In the genomic region with DNA sequence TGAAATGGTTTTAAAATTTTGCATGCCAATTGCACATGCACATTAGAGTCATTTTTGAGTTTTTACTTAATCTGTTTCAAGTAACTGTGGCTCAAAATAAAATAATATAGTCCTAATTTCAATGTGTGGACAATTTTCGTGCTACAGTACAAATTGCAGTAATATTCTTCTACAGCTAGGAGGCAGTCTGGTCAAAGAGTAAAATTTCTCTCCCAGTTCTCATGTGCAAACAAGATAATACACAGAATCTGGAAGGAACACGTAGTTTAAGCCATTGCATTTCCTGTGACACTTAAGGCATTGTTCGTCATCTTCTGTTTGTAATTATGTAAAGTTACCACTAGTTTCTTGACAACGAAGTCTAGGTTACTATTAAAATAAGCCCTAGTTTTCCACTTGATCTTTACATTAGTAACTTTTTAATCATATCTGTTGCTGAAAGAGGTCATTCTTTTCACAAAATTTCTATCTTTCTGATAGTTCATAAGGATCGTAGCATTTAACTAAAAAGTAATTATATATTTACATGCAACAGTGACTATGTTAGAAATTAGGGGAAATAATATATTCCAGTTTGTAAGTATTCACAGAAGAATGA, we compare ENCODE assay signal across 10 cellular contexts. TPM values are rescaled to one million over a fixed set of nuclear protein-coding genes. Genes with fewer than 3 reads are reported as not detected.
DNase-seq lines count a peak whose midpoint lies in the region; ATAC-seq and TF ChIP-seq lines count a peak whose summit lies in the region.
"Had no signal": no experiment of that assay in that cellular context is flagged by ENCODE, and none has a peak within 500 bp of the region (broad histone marks: within the 10 kb centered on the region; RNA-seq: fewer than 3 reads in every experiment).

No MANE protein-coding gene starts in this region.

- no peak overlapping the region for H2BK5ac ChIP-seq in neuronal stem cell (ENCODE audit: low read length)

- H3K4me2 ChIP-seq in Karpas-422 (ENCODE audit: low read depth, low read length, poor library complexity, severe bottlenecking) = no peak overlapping the region
- no peak overlapping the region for H3K4me2 ChIP-seq in neuronal stem cell (ENCODE audit: insufficient read depth, low read length, poor library complexity, severe bottlenecking)

- ATAC-seq in GM18519 (IDR thresholded peaks at IDR 0.05; ENCODE audit: low FRiP score, unreplicated experiment) = peak; percentile 54
- no peak for ATAC-seq in RWPE2 (ENCODE audit: low read depth)

- WGBS in neuronal stem cell (ENCODE audit: extremely low coverage in 2 of 2, insufficient read length in 2 of 2, insufficient replicate concordance in 1 of 2), 2 donors = no CpG with 5 or more reads among the region's 5 CpGs

- H3K4me3 ChIP-seq in BE2C (ENCODE audit: low read depth, low read length) = no peak overlapping the region
- no peak overlapping the region for H3K4me3 ChIP-seq in Karpas-422 (ENCODE audit: low read length)
- H3K4me3 ChIP-seq in RWPE2 (ENCODE audit: severe bottlenecking) = no peak overlapping the region
- H3K4me3 ChIP-seq in epithelial cell of proximal tubule (ENCODE audit: low read depth, low read length) = no peak overlapping the region
- no peak overlapping the region for H3K4me3 ChIP-seq in neuronal stem cell (ENCODE audit: low read length in 2 of 2)

- H4K20me1 ChIP-seq in Karpas-422 (ENCODE audit: insufficient read depth, low read depth, low read length) = no peaks in the 10 kb centered on the region

- H3K9ac ChIP-seq in Karpas-422 (ENCODE audit: low read length) = no peak overlapping the region
- no peak overlapping the region for H3K9ac ChIP-seq in neuronal stem cell (ENCODE audit: low read depth, low read length, poor library complexity)

- H2BK12ac ChIP-seq in neuronal stem cell (ENCODE audit: low read length) = no peak overlapping the region

- H3K18ac ChIP-seq in neuronal stem cell (ENCODE audit: low read length) = no peak overlapping the region

- peaks cover 6% of the 10 kb centered on the region; the same call in 1 of the 2 replicates for H3K79me2 ChIP-seq in Karpas-422 (ENCODE audit: low read length)

- no peak overlapping the region for H3K14ac ChIP-seq in neuronal stem cell (ENCODE audit: low read length)

- no peak overlapping the region for H2BK120ac ChIP-seq in neuronal stem cell (ENCODE audit: low read depth, low read length)

- H3K27ac ChIP-seq in Karpas-422 (ENCODE audit: low read length) (no peak overlapping the region), RWPE2 (ENCODE audit: poor library complexity, severe bottlenecking) (no peak overlapping the region), neuronal stem cell (replicated peaks; ENCODE audit: low read length) (no peak overlapping the region)

- H2BK15ac ChIP-seq in neuronal stem cell (ENCODE audit: low read length) = no peak overlapping the region

- TF ChIP-seq CTCF in BE2C (IDR thresholded peaks at IDR 0.05; ENCODE audit: low read depth, low read length) (peak; percentile 71), RWPE2 (IDR thresholded peaks at IDR 0.05; ENCODE audit: poor library complexity, severe bottlenecking) (peak; percentile 82), epithelial cell of proximal tubule (conservative IDR thresholded peaks at IDR 0.05; ENCODE audit: low read depth, low read length) (peak; percentile 67)

- H4K91ac ChIP-seq in neuronal stem cell (ENCODE audit: low read depth, low read length, poor library complexity) = no peak overlapping the region

- H4K8ac ChIP-seq in neuronal stem cell (ENCODE audit: low read depth, low read length) = no peak overlapping the region

- H3K79me1 ChIP-seq in neuronal stem cell (ENCODE audit: low read depth, low read length) = no peaks in the 10 kb centered on the region

- 0 out of 2 replicates have a peak overlapping the region, but pooled peaks have one; percentile 25 for H2AFZ ChIP-seq in Karpas-422 (ENCODE audit: low read length)
- no peak overlapping the region for H2AFZ ChIP-seq in neuronal stem cell (ENCODE audit: low read length)

- no peak overlapping the region for H3K23ac ChIP-seq in neuronal stem cell (ENCODE audit: low read depth, low read length, poor library complexity)

- no peak for DNase-seq in BE2C
- peak; percentile 79 for DNase-seq in Karpas-422
- no peak for DNase-seq in RWPE2 (ENCODE audit: low spot score)
- no peak for DNase-seq in epithelial cell of proximal tubule (ENCODE audit: low read depth)
- peak; percentile 4 for DNase-seq in neuronal stem cell (ENCODE audit: low spot score)
- DNase-seq in HK-2 (ENCODE audit: unreplicated experiment) = no peak
- DNase-seq in activated naive CD4-positive, alpha-beta T cell treated with Interleukin-2 at 50 U/mL for 16 hours = no peak

- H3K27me3 ChIP-seq in BE2C = no peaks in the 10 kb centered on the region
- H3K27me3 ChIP-seq in Karpas-422 (ENCODE audit: low read length) = no peaks in the 10 kb centered on the region
- H3K27me3 ChIP-seq in RWPE2 (ENCODE audit: insufficient read depth, poor library complexity, severe bottlenecking) = no peaks in the 10 kb centered on the region
- H3K27me3 ChIP-seq in neuronal stem cell (ENCODE audit: control insufficient read depth in 3 of 3, insufficient read depth in 3 of 3, low read depth in 1 of 3, low read length in 3 of 3) = no peaks in the 10 kb centered on the region

- H3K9me3 ChIP-seq in BE2C = no peaks in the 10 kb centered on the region
- no peaks in the 10 kb centered on the region for H3K9me3 ChIP-seq in Karpas-422 (ENCODE audit: low read length)
- no peaks in the 10 kb centered on the region for H3K9me3 ChIP-seq in RWPE2 (ENCODE audit: severe bottlenecking)
- no peaks in the 10 kb centered on the region for H3K9me3 ChIP-seq in neuronal stem cell (replicated peaks in 1 of 2; ENCODE audit: control insufficient read depth in 2 of 2, insufficient read depth in 1 of 2, low read depth in 1 of 2, low read length in 2 of 2)

- H3K36me3 ChIP-seq in BE2C (peaks cover 31% of the 10 kb centered on the region), Karpas-422 (ENCODE audit: insufficient read depth, low read length) (peaks cover 26% of the 10 kb centered on the region), RWPE2 (ENCODE audit: low read depth) (peaks cover 86% of the 10 kb centered on the region), neuronal stem cell (replicated peaks in 1 of 2; ENCODE audit: control insufficient read depth in 2 of 2, insufficient read depth in 2 of 2, low read length in 2 of 2) (peaks cover 2 to 82% of the 10 kb centered on the region in 2 donors)

- H3K4ac ChIP-seq in neuronal stem cell (ENCODE audit: low read length) = no peak overlapping the region

- no peak overlapping the region for H2AK5ac ChIP-seq in neuronal stem cell (ENCODE audit: low read depth, low read length)

- no peaks in the 10 kb centered on the region for H3K9me2 ChIP-seq in Karpas-422 (replicated peaks; ENCODE audit: insufficient read depth, low read length)

- H3K4me1 ChIP-seq in BE2C = no peaks in the 10 kb centered on the region
- H3K4me1 ChIP-seq in Karpas-422 (ENCODE audit: low read length) = peaks cover 8% of the 10 kb centered on the region
- no peaks in the 10 kb centered on the region for H3K4me1 ChIP-seq in RWPE2 (ENCODE audit: insufficient read depth, poor library complexity, severe bottlenecking)
- H3K4me1 ChIP-seq in neuronal stem cell (ENCODE audit: control insufficient read depth in 2 of 2, insufficient read depth in 1 of 2, low read depth in 1 of 2, low read length in 2 of 2) = no peaks in the 10 kb centered on the region

RNA-seq across cellular contexts. Expression of gene ODR4, which starts 28.9 kb away (rescaled TPM):
- polyA plus RNA-seq in BE2C (2012; ENCODE audit: insufficient read depth, insufficient read length, low read depth) = 16.5 TPM
- total RNA-seq in Karpas-422 (2014; rRNA removed; shearing (Covaris generic); ENCODE audit: low replicate concordance) = 10.6 and 12.9 TPM in 2 replicates
- total RNA-seq in epithelial cell of proximal tubule = 8.9 and 11.6 TPM in 2 replicates
- 12.9 TPM for polyA plus RNA-seq in neuronal stem cell (2013, experiment 1 of 2)
- 13.9 TPM for polyA plus RNA-seq in neuronal stem cell (2013, experiment 2 of 2)

RNA-seq across cellular contexts. Expression of gene TPR, which starts 29.5 kb away (rescaled TPM):
- 67.2 TPM for polyA plus RNA-seq in BE2C (2012; ENCODE audit: insufficient read depth, insufficient read length, low read depth)
- 80.8 and 86.1 TPM in 2 replicates for total RNA-seq in Karpas-422 (2014; rRNA removed; shearing (Covaris generic); ENCODE audit: low replicate concordance)
- total RNA-seq in epithelial cell of proximal tubule = 40.5 and 42.8 TPM in 2 replicates
- polyA plus RNA-seq in neuronal stem cell (2013, experiment 1 of 2) = 48.7 TPM
- 48.2 TPM for polyA plus RNA-seq in neuronal stem cell (2013, experiment 2 of 2)

RNA-seq across cellular contexts. Expression of gene PDC, which starts 56.4 kb away (rescaled TPM):
- polyA plus RNA-seq in BE2C (2012; ENCODE audit: insufficient read depth, insufficient read length, low read depth) = not detected
- not detected in 2 replicates for total RNA-seq in Karpas-422 (2014; rRNA removed; shearing (Covaris generic); ENCODE audit: low replicate concordance)
- total RNA-seq in epithelial cell of proximal tubule = not detected in 2 replicates
- polyA plus RNA-seq in neuronal stem cell (2013, experiment 1 of 2) = not detected
- polyA plus RNA-seq in neuronal stem cell (2013, experiment 2 of 2) = not detected
- total RNA-seq: natural killer cell treated with Interleukin-12 subunit alpha and Interleukin-12 subunit beta and Interleukin-15 and Interleukin-18, amount 100 ng/mL, for 72 hours had no signal
- polyA plus RNA-seq: IgD-negative memory B cell had no signal

Comparison
In these comparisons a context has a peak if more than half of its experiments do, and no peak if none do; other contexts are left out.
1. DNase-seq: peak in Karpas-422 (single experiment) and neuronal stem cell (single experiment); none in BE2C (single experiment), RWPE2 (single experiment), epithelial cell of proximal tubule (single experiment), HK-2 (single experiment) and activated naive CD4-positive, alpha-beta T cell treated with Interleukin-2 at 50 U/mL for 16 hours (single experiment).
2. Peak in every context shown above with its lines, with median percentiles within 50 percentile points of each other: CTCF ChIP-seq.